Comparison of ENCODE assay signal across 33 cellular contexts in genomic region chr4:121817006-121817405, GRCh38. TPM values are rescaled to one million over a fixed set of nuclear protein-coding genes. Genes with fewer than 3 reads are reported as not detected.
"Had no signal": no experiment of that assay in that cellular context is flagged by ENCODE, and none has a peak within 500 bp of the region (broad histone marks: within the 10 kb centered on the region; RNA-seq: fewer than 3 reads in every experiment).

No MANE protein-coding gene starts in this region.

- ATAC-seq: activated naive CD8-positive, alpha-beta T cell treated with anti-CD3 and anti-CD28 coated beads, Interleukin-2, amount 50 U/mL, for 24 hours; activated T-helper 17 cell treated with anti-CD3 and anti-CD28 coated beads, Interleukin-2, amount 50 U/mL, for 72 hours; left cardiac atrium; left ventricle myocardium superior; psoas muscle; stimulated activated memory B cell treated with anti-CD40 and anti-IgM and Interleukin-4, amounts not matched to agents 10 μg/mL and 1 μg/mL and 100 μg/mL, for 72 hours; stimulated activated naive CD8-positive, alpha-beta T cell treated with anti-CD3 and anti-CD28 coated beads, Interleukin-15, amount 100 ng/mL, for 72 hours had no signal

- H3K27me3 Mint-ChIP-seq: activated naive CD4-positive, alpha-beta T cell treated with anti-CD3 and anti-CD28 coated beads, Interleukin-2, amount 50 U/mL, for 24 hours; activated naive CD8-positive, alpha-beta T cell treated with anti-CD3 and anti-CD28 coated beads, Interleukin-2, amount 50 U/mL, for 24 hours; activated T-helper 17 cell treated with anti-CD3 and anti-CD28 coated beads, Interleukin-2, amount 50 U/mL, for 72 hours; stimulated activated memory B cell treated with anti-CD40 and anti-IgM and Interleukin-4, amounts not matched to agents 10 μg/mL and 1 μg/mL and 100 μg/mL, for 72 hours; stimulated activated naive CD8-positive, alpha-beta T cell treated with anti-CD3 and anti-CD28 coated beads, Interleukin-15, amount 100 ng/mL, for 72 hours; type B pancreatic cell had no signal

- H3K4me3 Mint-ChIP-seq: activated naive CD4-positive, alpha-beta T cell treated with anti-CD3 and anti-CD28 coated beads, Interleukin-2, amount 50 U/mL, for 24 hours; activated naive CD8-positive, alpha-beta T cell treated with anti-CD3 and anti-CD28 coated beads, Interleukin-2, amount 50 U/mL, for 24 hours; activated T-helper 17 cell treated with anti-CD3 and anti-CD28 coated beads, Interleukin-2, amount 50 U/mL, for 72 hours; stimulated activated memory B cell treated with anti-CD40 and anti-IgM and Interleukin-4, amounts not matched to agents 10 μg/mL and 1 μg/mL and 100 μg/mL, for 72 hours; stimulated activated naive CD8-positive, alpha-beta T cell treated with anti-CD3 and anti-CD28 coated beads, Interleukin-15, amount 100 ng/mL, for 72 hours; type B pancreatic cell had no signal

- H3K4me3 ChIP-seq: colonic mucosa, hepatocyte, ovary, psoas muscle, smooth muscle cell, uterus had no signal

- DNase-seq: activated CD4-positive, alpha-beta T cell treated with anti-CD3 and anti-CD28 coated beads for 4 hours; activated CD4-positive, alpha-beta T cell treated with anti-CD3 and anti-CD28 coated beads, Interleukin-2, amount 50 U/mL, for 4 hours; activated gamma-delta T cell treated with Interleukin-2 at 50 U/mL for 16 hours; activated naive CD8-positive, alpha-beta T cell treated with anti-CD3 and anti-CD28 coated beads, Interleukin-2, amount 50 U/mL, for 24 hours; activated T-cell treated with anti-CD3 and anti-CD28 coated beads for 4 hours; amygdala; cerebellar nuclear complex; colonic mucosa; effector CD8-positive, alpha-beta T cell; glutamatergic neuron; left cardiac atrium; left ventricle myocardium superior; ovary; psoas muscle; stimulated activated CD4-positive, alpha-beta T cell treated with anti-CD3 and anti-CD28 coated beads, Interleukin-1b, Interleukin-23, amount 100 ng/mL, for 48 hours; stimulated activated CD4-positive, alpha-beta T cell treated with anti-CD3 and anti-CD28 coated beads, Interleukin-4, amount 100 ng/mL, for 4 hours; stimulated activated CD8-positive, alpha-beta memory T cell treated with anti-CD3 and anti-CD28 coated beads, Interleukin-4, amount 100 ng/mL, for 48 hours; stimulated activated naive CD8-positive, alpha-beta T cell treated with anti-CD3 and anti-CD28 coated beads, Interleukin-15, amount 100 ng/mL, for 72 hours; substantia nigra; T-helper 9 cell; uterus had no signal

- H3K4me1 ChIP-seq: colonic mucosa, psoas muscle, uterus had no signal

- H3K4me1 Mint-ChIP-seq: activated naive CD4-positive, alpha-beta T cell treated with anti-CD3 and anti-CD28 coated beads, Interleukin-2, amount 50 U/mL, for 24 hours; stimulated activated memory B cell treated with anti-CD40 and anti-IgM and Interleukin-4, amounts not matched to agents 10 μg/mL and 1 μg/mL and 100 μg/mL, for 72 hours had no signal

- H2AFZ ChIP-seq: hepatocyte had no signal

- FAIRE-seq: endometrium, frontal cortex, keratinocyte had no signal

- H3K36me3 ChIP-seq: colonic mucosa, ovary, uterus had no signal

- H3K27me3 ChIP-seq: colonic mucosa, hepatocyte, ovary, uterus had no signal

- H3K27ac Mint-ChIP-seq: activated naive CD8-positive, alpha-beta T cell treated with anti-CD3 and anti-CD28 coated beads, Interleukin-2, amount 50 U/mL, for 24 hours; activated T-helper 17 cell treated with anti-CD3 and anti-CD28 coated beads, Interleukin-2, amount 50 U/mL, for 72 hours; stimulated activated memory B cell treated with anti-CD40 and anti-IgM and Interleukin-4, amounts not matched to agents 10 μg/mL and 1 μg/mL and 100 μg/mL, for 72 hours; type B pancreatic cell had no signal

- H3K27ac ChIP-seq: colonic mucosa, hepatocyte, ovary, psoas muscle, uterus, VCaP had no signal

- H3K9me3 ChIP-seq: colonic mucosa, ovary, psoas muscle, uterus had no signal

- H3K4me2 ChIP-seq: hepatocyte, smooth muscle cell had no signal

- H3K9me3 Mint-ChIP-seq: activated naive CD4-positive, alpha-beta T cell treated with anti-CD3 and anti-CD28 coated beads, Interleukin-2, amount 50 U/mL, for 24 hours; activated naive CD8-positive, alpha-beta T cell treated with anti-CD3 and anti-CD28 coated beads, Interleukin-2, amount 50 U/mL, for 24 hours; activated T-helper 17 cell treated with anti-CD3 and anti-CD28 coated beads, Interleukin-2, amount 50 U/mL, for 72 hours; stimulated activated memory B cell treated with anti-CD40 and anti-IgM and Interleukin-4, amounts not matched to agents 10 μg/mL and 1 μg/mL and 100 μg/mL, for 72 hours; stimulated activated naive CD8-positive, alpha-beta T cell treated with anti-CD3 and anti-CD28 coated beads, Interleukin-15, amount 100 ng/mL, for 72 hours; type B pancreatic cell had no signal

RNA-seq across cellular contexts. Expression of gene SMIM43, which starts 52.0 kb away (rescaled TPM):
- total RNA-seq: epithelial cell of proximal tubule, hepatocyte, left cardiac atrium, left ventricle myocardium superior, mucosa of gallbladder, psoas muscle, smooth muscle cell had no signal
- polyA plus RNA-seq: smooth muscle cell had no signal
